In the genomic region with DNA sequence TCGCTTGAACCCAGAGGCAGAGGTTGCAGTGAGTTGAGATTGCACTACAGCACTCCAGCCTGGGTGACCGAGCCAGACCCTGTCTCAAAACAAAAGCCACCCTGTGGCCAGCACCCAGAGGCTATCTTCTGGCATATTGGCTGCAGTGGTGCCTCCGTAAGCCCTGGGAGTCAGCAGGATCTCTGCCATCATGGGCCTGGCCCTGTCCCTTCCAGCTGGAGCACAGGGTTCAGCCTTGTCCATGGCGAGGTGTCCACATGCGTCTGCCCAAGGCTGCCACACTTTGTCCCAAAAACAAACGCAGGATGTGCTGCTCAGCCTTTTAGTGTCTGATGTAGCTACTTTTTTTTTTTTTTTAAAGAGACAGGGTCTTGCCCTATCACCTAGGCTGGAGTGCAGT, we compare ENCODE assay signal across 11 cellular contexts. TPM values are rescaled to one million over a fixed set of nuclear protein-coding genes. Genes with fewer than 3 reads are reported as not detected.
"Had no signal": no experiment of that assay in that cellular context is flagged by ENCODE, and none has a peak within 500 bp of the region (broad histone marks: within the 10 kb centered on the region; RNA-seq: fewer than 3 reads in every experiment).

No MANE protein-coding gene starts in this region.

- ATAC-seq: HCT116 had no signal

- H3K4me1 ChIP-seq: HAP-1 had no signal

- H3K9me3 ChIP-seq: HAP-1 had no signal

- H3K4me3 ChIP-seq: GM23248, HAP-1 had no signal

- H3K27ac ChIP-seq: GM23248, HL-60 had no signal

- DNase-seq: GM23248, GOT3, H7, HFFc6, KBM-7 had no signal

RNA-seq across cellular contexts. Expression of gene HRH3, which starts 52.6 kb away (rescaled TPM):
- total RNA-seq: GM23248, H4, HFFc6, HT1080 had no signal
- polyA plus RNA-seq: GM23248, IgD-negative memory B cell had no signal
